ENCODE assay signal across 1 cellular context in the genomic region with DNA sequence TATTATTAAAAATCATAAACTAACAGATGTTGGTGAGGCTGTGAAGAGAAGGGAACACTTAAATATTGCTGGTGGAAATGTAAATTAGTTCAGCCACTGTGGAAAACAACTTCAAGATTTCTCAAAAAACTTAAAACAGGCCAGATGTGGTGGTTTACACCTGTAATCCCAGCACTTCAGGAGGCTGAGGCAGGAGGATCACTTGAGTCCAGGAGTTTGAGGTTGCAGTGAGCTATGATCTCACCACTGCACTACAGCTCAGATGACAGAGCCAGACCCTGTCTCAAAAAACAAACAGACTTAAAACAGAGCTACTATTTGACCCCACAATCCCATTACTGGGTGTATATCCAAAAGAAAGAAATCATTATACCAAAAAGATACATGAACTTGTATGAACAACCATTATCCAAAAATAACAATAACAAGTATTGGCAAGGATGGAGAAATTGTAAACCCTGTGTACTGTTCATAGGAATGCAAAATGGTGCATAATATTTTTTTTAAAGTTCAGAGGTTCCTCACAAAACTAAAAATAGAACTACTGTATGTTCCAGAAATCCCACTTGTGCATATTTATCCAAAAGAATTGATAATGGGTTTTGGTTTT.
TF ChIP-seq lines count a peak whose summit lies in the region.

No MANE protein-coding gene starts in this region.

TF ChIP-seq in HepG2, 621 proteins besides CTCF, POLR2A, EP300 and RAD21 (continued from another document):
- TF ChIP-seq, protein P1, sequence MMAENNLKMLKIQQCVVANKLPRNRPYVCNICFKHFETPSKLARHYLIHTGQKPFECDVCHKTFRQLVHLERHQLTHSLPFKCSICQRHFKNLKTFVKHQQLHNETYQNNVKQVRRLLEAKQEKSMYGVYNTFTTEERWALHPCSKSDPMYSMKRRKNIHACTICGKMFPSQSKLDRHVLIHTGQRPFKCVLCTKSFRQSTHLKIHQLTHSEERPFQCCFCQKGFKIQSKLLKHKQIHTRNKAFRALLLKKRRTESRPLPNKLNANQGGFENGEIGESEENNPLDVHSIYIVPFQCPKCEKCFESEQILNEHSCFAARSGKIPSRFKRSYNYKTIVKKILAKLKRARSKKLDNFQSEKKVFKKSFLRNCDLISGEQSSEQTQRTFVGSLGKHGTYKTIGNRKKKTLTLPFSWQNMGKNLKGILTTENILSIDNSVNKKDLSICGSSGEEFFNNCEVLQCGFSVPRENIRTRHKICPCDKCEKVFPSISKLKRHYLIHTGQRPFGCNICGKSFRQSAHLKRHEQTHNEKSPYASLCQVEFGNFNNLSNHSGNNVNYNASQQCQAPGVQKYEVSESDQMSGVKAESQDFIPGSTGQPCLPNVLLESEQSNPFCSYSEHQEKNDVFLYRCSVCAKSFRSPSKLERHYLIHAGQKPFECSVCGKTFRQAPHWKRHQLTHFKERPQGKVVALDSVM (CRISPR knock-in tag; IDR thresholded peaks at IDR 0.05) = peak; percentile 98
- peak; percentile 49; the same call in 1 of the 2 replicates for TF ChIP-seq ZMYM3 (CRISPR knock-in tag; IDR thresholded peaks at IDR 0.05)
- no peak for TF ChIP-seq KLF15 (CRISPR knock-in tag; IDR thresholded peaks at IDR 0.05; ENCODE audit: borderline replicate concordance)
